In the genomic region with DNA sequence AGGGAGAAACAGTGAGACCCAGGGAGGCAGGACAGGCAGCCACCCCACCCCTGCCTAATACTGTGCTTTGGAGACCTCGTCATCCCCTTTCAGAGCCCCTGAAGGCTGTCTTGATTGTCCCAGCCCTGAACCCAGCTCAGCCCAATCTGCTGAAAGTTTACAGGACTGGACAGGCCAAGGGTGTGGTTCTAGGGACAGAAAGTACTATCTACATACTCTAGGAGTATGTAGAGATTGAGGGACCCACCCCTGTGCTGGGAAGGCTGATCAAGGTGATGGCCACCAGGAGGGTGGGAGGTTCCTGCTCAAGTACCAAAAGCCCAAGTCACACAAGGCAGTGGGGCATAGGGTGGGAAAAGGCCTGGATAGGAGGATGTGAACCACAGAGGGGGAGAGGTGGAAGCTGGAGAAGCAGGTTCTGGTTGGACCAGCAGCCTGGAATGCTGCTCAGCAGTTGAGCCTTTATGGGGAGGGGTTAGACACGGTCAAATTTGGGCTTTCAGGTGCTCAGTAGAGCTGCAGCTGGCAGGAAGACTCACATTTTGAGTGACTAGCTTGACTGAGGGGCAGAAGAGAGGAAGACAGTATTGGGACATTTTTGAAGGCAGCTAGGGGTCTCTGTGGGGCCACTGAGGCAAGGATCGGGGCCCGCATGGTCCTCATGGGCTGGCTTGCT, we compare ENCODE assay signal across 10 cellular contexts. TPM values are rescaled to one million over a fixed set of nuclear protein-coding genes. Genes with fewer than 3 reads are reported as not detected.
DNase-seq lines count a peak whose midpoint lies in the region; FAIRE-seq and TF ChIP-seq lines count a peak whose summit lies in the region.
"Had no signal": no experiment of that assay in that cellular context is flagged by ENCODE, and none has a peak within 500 bp of the region (broad histone marks: within the 10 kb centered on the region; RNA-seq: fewer than 3 reads in every experiment).

No MANE protein-coding gene starts in this region.

- H2AFZ ChIP-seq in OCI-LY1 (ENCODE audit: low read length): no peak overlapping the region
- H2AFZ ChIP-seq in H1 (ENCODE audit: low read length): no peak overlapping the region
- H2AFZ ChIP-seq in parathyroid adenoma: no peak overlapping the region

- CTCF ChIA-PET in H1 (lab: Charles Lee; ENCODE audit: partially characterized antibody): interaction anchor here (1.5 to 13.0 kb wide), 4 partner anchors 17 to 138 kb away, joined by 3 to 130 read pairs (median 6); no protein-coding TSS in a partner anchor

- TF ChIP-seq POLR2A in H1 (IDR thresholded peaks at IDR 0.05; ENCODE audit: control extremely low read depth in 1 of 2, low read depth in 2 of 2, low read length in 2 of 2): no peak

- TF ChIP-seq CTCF in DOHH2 (IDR thresholded peaks at IDR 0.05; ENCODE audit: low read depth, low read length, poor library complexity, severe bottlenecking): no peak
- no peak for TF ChIP-seq CTCF in OCI-LY1 (IDR thresholded peaks at IDR 0.05; ENCODE audit: low read length)
- no peak for TF ChIP-seq CTCF in H1 (IDR thresholded peaks at IDR 0.05; ENCODE audit: control extremely low read depth in 1 of 3, insufficient read depth in 1 of 3, low read depth in 1 of 3, low read length in 3 of 3)
- TF ChIP-seq CTCF in parathyroid adenoma (IDR thresholded peaks at IDR 0.05): no peak
- TF ChIP-seq CTCF in tibial artery (IDR thresholded peaks at IDR 0.05): no peak

- H3K9ac ChIP-seq in OCI-LY1 (ENCODE audit: low read length) (no peak overlapping the region), H1 (replicated peaks in 1 of 4; ENCODE audit: extremely low read depth in 1 of 4, low read depth in 3 of 4, low read length in 3 of 4) (no peak overlapping the region), parathyroid adenoma (no peak overlapping the region)

- no peak overlapping the region for H3K23ac ChIP-seq in H1 (ENCODE audit: insufficient read length)

- no peak overlapping the region for H3K4ac ChIP-seq in H1 (replicated peaks; ENCODE audit: insufficient read length, low read depth, low read length)

- no peak overlapping the region for H4K5ac ChIP-seq in H1 (ENCODE audit: insufficient read length, low read depth, low read length)

- no peak overlapping the region for H3K14ac ChIP-seq in H1 (ENCODE audit: insufficient read length)

- no peak for TF ChIP-seq RAD21 in H1 (IDR thresholded peaks at IDR 0.05 in 1 of 2, conservative IDR thresholded peaks at IDR 0.05 in 1 of 2; ENCODE audit: low read depth in 2 of 2, low read length in 2 of 2)

- H3K36me3 ChIP-seq in DOHH2 (ENCODE audit: control insufficient read depth, low read length) (peaks cover 2% of the 10 kb centered on the region; the same call in 1 of the 2 replicates), OCI-LY1 (ENCODE audit: insufficient read depth, low read length) (no peaks in the 10 kb centered on the region), H1 (ENCODE audit: control insufficient read depth in 2 of 4, insufficient read depth in 4 of 4, low read length in 3 of 4) (no peaks in the 10 kb centered on the region; a peak in 1 of 8 replicates), parathyroid adenoma (ENCODE audit: control insufficient read depth, insufficient read depth, low read length) (no peaks in the 10 kb centered on the region), tibial artery (peaks cover 0 to 27% (median 0%) of the 10 kb centered on the region in 3 donors)

- H3K27ac ChIP-seq in DOHH2 (ENCODE audit: low read depth, low read length) (no peak overlapping the region), OCI-LY1 (ENCODE audit: low read depth, low read length, poor library complexity, severe bottlenecking) (peak overlapping the region; percentile 64), H1 (ENCODE audit: low read depth, low read length) (no peak overlapping the region), parathyroid adenoma (peak overlapping the region; percentile 19), tibial artery (no peak overlapping the region)

- H2BK120ac ChIP-seq in H1 (replicated peaks; ENCODE audit: low read depth, low read length): no peak overlapping the region

- H3K56ac ChIP-seq in H1 (replicated peaks; ENCODE audit: insufficient read length, low read depth, low read length): no peak overlapping the region

- H3K27me3 ChIP-seq in DOHH2 (ENCODE audit: control insufficient read depth, low read length) (no peaks in the 10 kb centered on the region), OCI-LY1 (ENCODE audit: insufficient read depth, low read length) (no peaks in the 10 kb centered on the region), H1 (replicated peaks in 1 of 4; ENCODE audit: control insufficient read depth in 3 of 4, extremely low read depth in 1 of 4, insufficient read depth in 3 of 4, low read length in 3 of 4) (peaks cover 0 to 4% (median 0%) of the 10 kb centered on the region in 4 experiments; a peak in 1 of 7 replicates), parathyroid adenoma (ENCODE audit: control insufficient read depth, insufficient read depth, low read length) (no peaks in the 10 kb centered on the region), tibial artery (no peaks in the 10 kb centered on the region)

- H3K4me3 ChIP-seq in DOHH2 (ENCODE audit: low read length) (peak overlapping the region; percentile 47), OCI-LY1 (ENCODE audit: low read depth, low read length, poor library complexity, severe bottlenecking) (no peak overlapping the region), H1 (ENCODE audit: extremely low read depth in 1 of 4, insufficient read depth in 2 of 4, low read depth in 3 of 4, low read length in 4 of 4) (no peak overlapping the region), parathyroid adenoma (ENCODE audit: low read depth, low read length) (no peak overlapping the region), tibial artery (no peak overlapping the region)

- H3K79me1 ChIP-seq in H1 (ENCODE audit: low read depth, low read length): no peaks in the 10 kb centered on the region

- H4K8ac ChIP-seq in H1 (ENCODE audit: extremely low read depth, insufficient read depth, low read length): no peak overlapping the region

- no peak overlapping the region for H3K18ac ChIP-seq in H1 (ENCODE audit: extremely low read depth, low read length)

- H3K79me2 ChIP-seq in DOHH2 (ENCODE audit: control insufficient read depth, low read length) (peaks cover 51% of the 10 kb centered on the region), OCI-LY1 (ENCODE audit: insufficient read depth, low read length) (no peaks in the 10 kb centered on the region), H1 (ENCODE audit: control insufficient read depth in 1 of 2, insufficient read depth in 2 of 2, low read length in 2 of 2) (no peaks in the 10 kb centered on the region; a peak in 1 of 4 replicates), parathyroid adenoma (no peaks in the 10 kb centered on the region)

- H2BK12ac ChIP-seq in H1 (ENCODE audit: low read depth, low read length): no peak overlapping the region

- H3F3A ChIP-seq in DOHH2 (ENCODE audit: control insufficient read depth, insufficient read depth) (0 out of 2 replicates have a peak, but pooled peaks cover 2% of the 10 kb centered on the region), OCI-LY1 (ENCODE audit: insufficient read depth, low read length) (no peaks in the 10 kb centered on the region)

- H2AK5ac ChIP-seq in H1 (ENCODE audit: low read depth, low read length): no peak overlapping the region

- H3K4me2 ChIP-seq in DOHH2 (ENCODE audit: low read length) (peak overlapping the region; percentile 61), OCI-LY1 (ENCODE audit: low read length) (peak overlapping the region; percentile 53; the same call in 1 of the 2 replicates), H1 (ENCODE audit: insufficient read depth in 1 of 2, low read depth in 2 of 2, low read length in 2 of 2) (no peak overlapping the region), parathyroid adenoma (ENCODE audit: low read length) (no peak overlapping the region)

- DNase-seq in H1 (ENCODE audit: low read depth in 1 of 2, low spot score in 2 of 2) (no peak), GM19238 (ENCODE audit: insufficient read length, low spot score) (no peak), tibial artery (no peak), NCI-H226 (no peak), head of caudate nucleus (no peak)
- DNase-seq: Calu3 had no signal

- no peaks in the 10 kb centered on the region for H3K9me3 ChIP-seq in DOHH2 (ENCODE audit: control insufficient read depth, insufficient read depth, low read length)
- H3K9me3 ChIP-seq in OCI-LY1 (ENCODE audit: low read length): no peaks in the 10 kb centered on the region
- H3K9me3 ChIP-seq in H1 (ENCODE audit: insufficient read depth in 2 of 2, low read depth in 1 of 2, low read length in 1 of 2): no peaks in the 10 kb centered on the region
- H3K9me3 ChIP-seq in parathyroid adenoma (ENCODE audit: control insufficient read depth, low read length): no peaks in the 10 kb centered on the region
- no peaks in the 10 kb centered on the region for H3K9me3 ChIP-seq in tibial artery

- H3K9me2 ChIP-seq in DOHH2 (replicated peaks; ENCODE audit: control insufficient read depth, low read length) (no peaks in the 10 kb centered on the region), OCI-LY1 (ENCODE audit: low read depth, low read length) (no peaks in the 10 kb centered on the region)

- no peak overlapping the region for H2BK20ac ChIP-seq in H1 (ENCODE audit: low read length)

- no peak overlapping the region for H4K91ac ChIP-seq in H1 (replicated peaks; ENCODE audit: insufficient read length, low read length)

- H3K4me1 ChIP-seq in DOHH2 (ENCODE audit: control insufficient read depth, low read length): peaks cover 60% of the 10 kb centered on the region
- peaks cover 46% of the 10 kb centered on the region for H3K4me1 ChIP-seq in OCI-LY1 (ENCODE audit: insufficient read depth, low read length, severe bottlenecking)
- peaks cover 3 to 37% (median 16%) of the 10 kb centered on the region in 4 experiments for H3K4me1 ChIP-seq in H1 (replicated peaks in 1 of 4; ENCODE audit: control insufficient read depth in 3 of 4, insufficient read depth in 4 of 4, low read length in 3 of 4)
- H3K4me1 ChIP-seq in parathyroid adenoma: peaks cover 7% of the 10 kb centered on the region
- peaks cover 0 to 20% (median 0%) of the 10 kb centered on the region in 4 donors for H3K4me1 ChIP-seq in tibial artery

- 98% methylated on average over 4 of the region's 4 CpGs; no CpG with 5 or more reads in 1 of the 2 experiments for WGBS in H1 (ENCODE audit: extremely low coverage in 1 of 2, insufficient coverage in 1 of 2, insufficient read length in 1 of 2, insufficient replicate concordance in 2 of 2, low coverage in 1 of 2, low lambda C conversion rate in 2 of 2, missing lambda C conversion rate in 1 of 2), 2 experiments

- intact Hi-C loops in tibial artery (cut with DNase I; ENCODE audit: low total_unique reads): no loop called here
- intact Hi-C loops in head of caudate nucleus (cut with DNase I): no loop called here

- no peaks in the 10 kb centered on the region for H3K23me2 ChIP-seq in H1 (ENCODE audit: low read depth, low read length)

- H2BK5ac ChIP-seq in H1 (ENCODE audit: low read depth, low read length): no peak overlapping the region

- no peak for FAIRE-seq in H1 (lab: Jason Lieb, UNC)
- FAIRE-seq: GM19239 had no signal

- 0 out of 2 replicates have a peak overlapping the region, but pooled peaks have one; percentile 40 for H2BK15ac ChIP-seq in H1 (ENCODE audit: low read length)

- H4K20me1 ChIP-seq in DOHH2 (ENCODE audit: control insufficient read depth, insufficient read depth, low read depth, low read length) (0 out of 2 replicates have a peak, but pooled peaks cover 7% of the 10 kb centered on the region), OCI-LY1 (ENCODE audit: insufficient read depth, low read length) (no peaks in the 10 kb centered on the region), H1 (replicated peaks in 1 of 2; ENCODE audit: control insufficient read depth in 1 of 2, insufficient read depth in 2 of 2, low read length in 2 of 2) (peaks cover 4 to 19% of the 10 kb centered on the region in 2 experiments)

- no peak for TF ChIP-seq EP300 in H1 (IDR thresholded peaks at IDR 0.05; ENCODE audit: borderline replicate concordance in 1 of 2, low read depth in 2 of 2, low read length in 2 of 2)

- POLR2A ChIA-PET in H1 (lab: Charles Lee; ENCODE audit: partially characterized antibody): interaction anchor here (1.5 kb wide), 1 partner anchor 20 kb away, joined by 3 read pairs; no protein-coding TSS in a partner anchor

RNA-seq across cellular contexts. Expression of a gene that starts 6.7 kb away (rescaled TPM):
- 45.8 and 46.9 TPM in 2 replicates for total RNA-seq in H1 (2021; fragmentation: NEBNext Ultra II Directional; extraction: Animal tissue kit (Norgen Biotek cat#: 25700))
- 27.3 and 47.8 TPM in 2 replicates for polyA plus RNA-seq in H1 (2011; rRNA removed)
- 30.9 TPM for polyA plus RNA-seq in H1 (2011; cell fraction: cytosol; rRNA removed)
- 332 TPM for polyA plus RNA-seq in H1 (2011; cell fraction: nucleus; rRNA removed)
- polyA plus RNA-seq in H1 (2012, experiment 1 of 2): 36.4 to 64.7 TPM (median 55.9 TPM) in 4 replicates
- polyA plus RNA-seq in H1 (2012, experiment 2 of 2): 42.2 TPM
- 15.7 TPM for polyA plus RNA-seq in H1 (2013, experiment 1 of 2)
- polyA plus RNA-seq in H1 (2013, experiment 2 of 2): 14.2 TPM
- polyA minus RNA-seq in H1 (2011; rRNA and poly(A)+ RNA removed): 19.1 and 33.7 TPM in 2 replicates
- polyA minus RNA-seq in H1 (2011; cell fraction: cytosol; rRNA and poly(A)+ RNA removed): 16.9 TPM
- polyA minus RNA-seq in H1 (2011; cell fraction: nucleus; rRNA and poly(A)+ RNA removed): 58.1 TPM

RNA-seq across cellular contexts. Expression of a gene that starts 9.6 kb away (rescaled TPM):
- total RNA-seq in H1 (2021; fragmentation: NEBNext Ultra II Directional; extraction: Animal tissue kit (Norgen Biotek cat#: 25700)): 41.3 and 44.4 TPM in 2 replicates
- 29.5 and 41.5 TPM in 2 replicates for polyA plus RNA-seq in H1 (2011; rRNA removed)
- polyA plus RNA-seq in H1 (2011; cell fraction: cytosol; rRNA removed): 57.2 TPM
- 37.1 TPM for polyA plus RNA-seq in H1 (2011; cell fraction: nucleus; rRNA removed)
- polyA plus RNA-seq in H1 (2012, experiment 1 of 2): 50.0 to 59.6 TPM (median 58.4 TPM) in 4 replicates
- 27.9 TPM for polyA plus RNA-seq in H1 (2012, experiment 2 of 2)
- polyA plus RNA-seq in H1 (2013, experiment 1 of 2): 39.5 TPM
- polyA plus RNA-seq in H1 (2013, experiment 2 of 2): 41.8 TPM
- polyA minus RNA-seq in H1 (2011; rRNA and poly(A)+ RNA removed): 20.6 and 38.9 TPM in 2 replicates
- polyA minus RNA-seq in H1 (2011; cell fraction: cytosol; rRNA and poly(A)+ RNA removed): 12.0 TPM
- 55.5 TPM for polyA minus RNA-seq in H1 (2011; cell fraction: nucleus; rRNA and poly(A)+ RNA removed)

Comparison
In these comparisons a context has a peak if more than half of its experiments do, and no peak if none do; other contexts are left out.
1. H3K27ac ChIP-seq: peak in OCI-LY1 (single experiment) and parathyroid adenoma (single experiment); none in DOHH2 (single experiment), H1 (single experiment) and tibial artery (0 of 2).
2. H3K4me2 ChIP-seq: peak in DOHH2 (single experiment) and OCI-LY1 (single experiment); none in H1 (0 of 2) and parathyroid adenoma (single experiment).